Comparison of ENCODE assay signal across 18 cellular contexts in the genomic region with DNA sequence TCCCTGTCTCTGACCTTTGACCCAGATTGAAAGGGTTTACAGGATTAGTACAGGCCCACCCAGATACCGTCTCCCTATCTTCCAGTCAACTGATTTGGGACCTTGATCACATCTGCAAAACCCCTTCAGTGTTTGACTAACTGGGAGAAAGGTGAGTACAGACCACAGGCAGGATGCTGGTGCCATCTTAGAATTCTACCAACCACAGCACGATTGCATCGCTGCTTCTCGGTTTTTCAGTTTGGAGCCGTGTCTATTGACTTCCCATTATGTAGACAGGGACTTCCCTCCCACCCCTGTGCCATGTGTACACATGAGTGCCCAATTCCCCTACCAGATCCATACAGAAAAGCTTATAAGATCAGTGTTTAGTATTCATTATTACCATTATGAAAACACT. TPM values are rescaled to one million over a fixed set of nuclear protein-coding genes. Genes with fewer than 3 reads are reported as not detected.
A peak's percentile ranks its signal among the peaks of the same experiment; 100 is the strongest.
DNase-seq lines count a peak whose midpoint lies in the region; ATAC-seq and TF ChIP-seq lines count a peak whose summit lies in the region.
"Had no signal": no experiment of that assay in that cellular context is flagged by ENCODE, and none has a peak within 500 bp of the region (broad histone marks: within the 10 kb centered on the region; RNA-seq: fewer than 3 reads in every experiment).

No MANE protein-coding gene starts in this region.

- H3K36me3 ChIP-seq in BLaER1 (no peaks in the 10 kb centered on the region), neutrophil (no peaks in the 10 kb centered on the region)
- H3K36me3 ChIP-seq: SJCRH30 had no signal

- H3K4me1 ChIP-seq in BLaER1 (peaks cover 60% of the 10 kb centered on the region), neutrophil (ENCODE audit: control insufficient read depth in 1 of 2, insufficient read depth in 1 of 2, low read depth in 1 of 2, low read length in 1 of 2) (peaks cover 43% of the 10 kb centered on the region in 2 experiments)

- DNase-seq in CD1c-positive myeloid dendritic cell (ENCODE audit: extremely low spot score) (peak; percentile 50), NCI-H82 (lab: John Stamatoyannopoulos, UW) (peak; percentile 59), NCI-H510A (lab: John Stamatoyannopoulos, UW) (no peak), Right ventricle myocardium inferior (ENCODE audit: missing footprints) (no peak)
- no peak for DNase-seq in activated CD4-positive, alpha-beta T cell treated with anti-CD3 and anti-CD28 coated beads for 4 hours
- DNase-seq: C1 segment of cervical spinal cord, Caco-2, DMS53, HCEC 1CT, NCI-H1105, NCI-H1694 treated with DMSO at 0.1 percent for 48 hours, NCI-H446, NCI-H774, RPMI8226, SJCRH30 had no signal

- H4K20me1 ChIP-seq in BLaER1, result no peaks in the 10 kb centered on the region

- H3K9me3 ChIP-seq in BLaER1, result peaks cover 5% of the 10 kb centered on the region; the same call in 1 of the 2 replicates
- H3K9me3 ChIP-seq in neutrophil, result no peaks in the 10 kb centered on the region
- H3K9me3 ChIP-seq: Caco-2, SJCRH30 had no signal

- no peak for TF ChIP-seq CTCF in neutrophil (IDR thresholded peaks at IDR 0.05)

- H3K9ac ChIP-seq in BLaER1, result no peak overlapping the region

- no peak for ATAC-seq in Right ventricle myocardium inferior
- ATAC-seq: GM12878 had no signal

- H3K4me3 ChIP-seq in BLaER1 (no peak overlapping the region), neutrophil (ENCODE audit: low read depth in 1 of 2, low read length in 1 of 2) (no peak overlapping the region)
- H3K4me3 ChIP-seq: GM12878, SJCRH30 had no signal

- H3K27me3 ChIP-seq in BLaER1 (no peaks in the 10 kb centered on the region), neutrophil (no peaks in the 10 kb centered on the region)
- H3K27me3 ChIP-seq: SJCRH30 had no signal

- H3K4me2 ChIP-seq in BLaER1, result peak overlapping the region; percentile 54

- intact Hi-C loops in Right ventricle myocardium inferior (cut with DNase I), result no loop called here

- H3K27ac ChIP-seq in BLaER1 (0 out of 2 replicates have a peak overlapping the region, but pooled peaks have one; percentile 5), neutrophil (peak overlapping the region; percentile 75)
- H3K27ac ChIP-seq: SJCRH30 had no signal

RNA-seq across cellular contexts. Expression of a gene that starts 6.6 kb away (rescaled TPM):
- 63.4 TPM for total RNA-seq in Right ventricle myocardium inferior

Comparison
In these comparisons a context has a peak if more than half of its experiments do, and no peak if none do; other contexts are left out.
1. DNase-seq: peak in CD1c-positive myeloid dendritic cell (single experiment) and NCI-H82 (single experiment); none in NCI-H510A (single experiment), Right ventricle myocardium inferior (single experiment) and activated CD4-positive, alpha-beta T cell treated with anti-CD3 and anti-CD28 coated beads for 4 hours (0 of 2).